Comparison of ENCODE assay signal across 32 cellular contexts in genomic region chr10:127963136-127963535, GRCh38.
"Had no signal": no experiment of that assay in that cellular context is flagged by ENCODE, and none has a peak within 500 bp of the region (broad histone marks: within the 10 kb centered on the region; RNA-seq: fewer than 3 reads in every experiment).

No MANE protein-coding gene starts in this region.

- H3K9me3 Mint-ChIP-seq: activated CD4-positive, alpha-beta memory T cell treated with anti-CD3 and anti-CD28 coated beads, Interleukin-2, amount 10 ng/mL, durations not matched to agents 7 days and 5 days; activated CD4-positive, alpha-beta T cell treated with anti-CD3 and anti-CD28 coated beads, Interleukin-2, amount 10 ng/mL, durations not matched to agents 7 days and 5 days; activated naive CD4-positive, alpha-beta T cell treated with anti-CD3 and anti-CD28 coated beads for 36 hours; activated naive CD4-positive, alpha-beta T cell treated with anti-CD3 and anti-CD28 coated beads, Interleukin-2, amount 50 U/mL, for 24 hours; activated naive CD8-positive, alpha-beta T cell treated with anti-CD3 and anti-CD28 coated beads for 36 hours; activated naive CD8-positive, alpha-beta T cell treated with anti-CD3 and anti-CD28 coated beads, Interleukin-2, amount 50 U/mL, for 24 hours; activated T-helper 1 cell treated with anti-CD3 and anti-CD28 coated beads, Interleukin-12 subunit alpha, Interleukin-12 subunit beta, Interleukin-2, Interleukin-4 antibody, amounts not matched to agents 30 ng/mL and 10 ng/mL and 1 ng/mL, durations not matched to agents 14 hours and 24 hours and 36 hours; activated T-helper 2 cell treated with anti-CD3 and anti-CD28 coated beads, Interferon-gamma antibody, Interleukin-2, Interleukin-4, amounts not matched to agents 10 μg/mL and 5 μg/mL and 100 μg/mL, durations not matched to agents 14 hours and 24 hours and 36 hours; effector memory CD8-positive, alpha-beta T cell; T-helper 2 cell treated with Interferon-gamma antibody and Interleukin-4, amounts not matched to agents 5 μg/mL and 100 μg/mL, for 36 hours had no signal

- H3K4me1 Mint-ChIP-seq: activated CD4-positive, alpha-beta T cell treated with anti-CD3 and anti-CD28 coated beads, Interleukin-2, amount 10 ng/mL, durations not matched to agents 7 days and 5 days; activated naive CD4-positive, alpha-beta T cell treated with anti-CD3 and anti-CD28 coated beads, Interleukin-2, amount 50 U/mL, for 24 hours; activated naive CD8-positive, alpha-beta T cell treated with anti-CD3 and anti-CD28 coated beads for 36 hours; activated naive CD8-positive, alpha-beta T cell treated with anti-CD3 and anti-CD28 coated beads, Interleukin-2, amount 50 U/mL, for 24 hours had no signal

- DNase-seq: activated CD4-positive, alpha-beta memory T cell treated with anti-CD3 and anti-CD28 coated beads, Interleukin-2, amount 10 ng/mL, durations not matched to agents 7 days and 5 days; activated CD4-positive, alpha-beta T cell treated with anti-CD3 and anti-CD28 coated beads for 1 hour; activated CD4-positive, alpha-beta T cell treated with anti-CD3 and anti-CD28 coated beads for 4 hours; activated CD4-positive, alpha-beta T cell treated with anti-CD3 and anti-CD28 coated beads, Interleukin-2, amount 10 ng/mL, durations not matched to agents 7 days and 5 days; activated CD4-positive, alpha-beta T cell treated with anti-CD3 and anti-CD28 coated beads, Interleukin-2, amount 50 U/mL, for 4 hours; activated effector memory CD4-positive, alpha-beta T cell treated with anti-CD3 and anti-CD28 coated beads, Interleukin-2, amount 50 U/mL, for 16 hours; activated naive CD4-positive, alpha-beta T cell treated with anti-CD3 and anti-CD28 coated beads for 36 hours; activated naive CD8-positive, alpha-beta T cell treated with anti-CD3 and anti-CD28 coated beads for 36 hours; activated naive CD8-positive, alpha-beta T cell treated with anti-CD3 and anti-CD28 coated beads, Interleukin-2, amount 50 U/mL, for 24 hours; activated T-cell treated with anti-CD3 and anti-CD28 coated beads, Interleukin-2, amount 50 U/mL, for 1 hour; activated T-cell treated with anti-CD3 and anti-CD28 coated beads, Interleukin-2, amount 50 U/mL, for 48 hours; amygdala; aorta; body of pancreas; cortex of kidney; dermis blood vessel endothelial cell; effector CD4-positive, alpha-beta T cell; effector memory CD8-positive, alpha-beta T cell; esophagus squamous epithelium; foreskin melanocyte; T-helper 1 cell; T-helper 17 cell; T1000 had no signal

- H3K9me3 ChIP-seq: adrenal gland, body of pancreas, esophagus squamous epithelium, gastroesophageal sphincter had no signal

- H3K4me3 ChIP-seq: adrenal gland, body of pancreas, esophagus squamous epithelium, gastroesophageal sphincter had no signal

- FAIRE-seq: colon, endothelial cell of umbilical vein had no signal

- H3K27ac ChIP-seq: body of pancreas, epithelial cell of prostate, esophagus squamous epithelium, gastroesophageal sphincter had no signal

- H3K4me3 Mint-ChIP-seq: activated CD4-positive, alpha-beta memory T cell treated with anti-CD3 and anti-CD28 coated beads, Interleukin-2, amount 10 ng/mL, durations not matched to agents 7 days and 5 days; activated CD4-positive, alpha-beta T cell treated with anti-CD3 and anti-CD28 coated beads, Interleukin-2, amount 10 ng/mL, durations not matched to agents 7 days and 5 days; activated naive CD4-positive, alpha-beta T cell treated with anti-CD3 and anti-CD28 coated beads for 36 hours; activated naive CD4-positive, alpha-beta T cell treated with anti-CD3 and anti-CD28 coated beads, Interleukin-2, amount 50 U/mL, for 24 hours; activated naive CD8-positive, alpha-beta T cell treated with anti-CD3 and anti-CD28 coated beads for 36 hours; activated naive CD8-positive, alpha-beta T cell treated with anti-CD3 and anti-CD28 coated beads, Interleukin-2, amount 50 U/mL, for 24 hours; activated T-helper 1 cell treated with anti-CD3 and anti-CD28 coated beads, Interleukin-12 subunit alpha, Interleukin-12 subunit beta, Interleukin-2, Interleukin-4 antibody, amounts not matched to agents 30 ng/mL and 10 ng/mL and 1 ng/mL, durations not matched to agents 14 hours and 24 hours and 36 hours; effector memory CD8-positive, alpha-beta T cell; T-helper 2 cell treated with Interferon-gamma antibody and Interleukin-4, amounts not matched to agents 5 μg/mL and 100 μg/mL, for 36 hours had no signal

- H3K36me3 Mint-ChIP-seq: activated naive CD4-positive, alpha-beta T cell treated with anti-CD3 and anti-CD28 coated beads, Interleukin-2, amount 50 U/mL, for 24 hours; activated naive CD8-positive, alpha-beta T cell treated with anti-CD3 and anti-CD28 coated beads for 36 hours had no signal

- H3K27ac Mint-ChIP-seq: activated CD4-positive, alpha-beta memory T cell treated with anti-CD3 and anti-CD28 coated beads, Interleukin-2, amount 10 ng/mL, durations not matched to agents 7 days and 5 days; activated CD4-positive, alpha-beta T cell treated with anti-CD3 and anti-CD28 coated beads, Interleukin-2, amount 10 ng/mL, durations not matched to agents 7 days and 5 days; activated naive CD4-positive, alpha-beta T cell treated with anti-CD3 and anti-CD28 coated beads for 36 hours; activated naive CD4-positive, alpha-beta T cell treated with anti-CD3 and anti-CD28 coated beads, Interleukin-2, amount 50 U/mL, for 24 hours; activated naive CD8-positive, alpha-beta T cell treated with anti-CD3 and anti-CD28 coated beads for 36 hours; activated naive CD8-positive, alpha-beta T cell treated with anti-CD3 and anti-CD28 coated beads, Interleukin-2, amount 50 U/mL, for 24 hours; activated T-helper 1 cell treated with anti-CD3 and anti-CD28 coated beads, Interleukin-12 subunit alpha, Interleukin-12 subunit beta, Interleukin-2, Interleukin-4 antibody, amounts not matched to agents 30 ng/mL and 10 ng/mL and 1 ng/mL, durations not matched to agents 14 hours and 24 hours and 36 hours; activated T-helper 2 cell treated with anti-CD3 and anti-CD28 coated beads, Interferon-gamma antibody, Interleukin-2, Interleukin-4, amounts not matched to agents 10 μg/mL and 5 μg/mL and 100 μg/mL, durations not matched to agents 14 hours and 24 hours and 36 hours; effector memory CD8-positive, alpha-beta T cell; T-helper 17 cell; T-helper 2 cell treated with Interferon-gamma antibody and Interleukin-4, amounts not matched to agents 5 μg/mL and 100 μg/mL, for 36 hours had no signal

- H3K4me1 ChIP-seq: body of pancreas, gastroesophageal sphincter had no signal

- ATAC-seq: activated naive CD8-positive, alpha-beta T cell treated with anti-CD3 and anti-CD28 coated beads, Interleukin-2, amount 50 U/mL, for 24 hours; body of pancreas; effector memory CD8-positive, alpha-beta T cell; gastroesophageal sphincter; T-helper 17 cell had no signal

- H3K36me3 ChIP-seq: adrenal gland, esophagus squamous epithelium, gastroesophageal sphincter had no signal

- H3K27me3 ChIP-seq: adrenal gland, body of pancreas had no signal
